ENCODE assay signal across 20 cellular contexts in genomic region chr14:65150891-65151290, GRCh38.
"Had no signal": no experiment of that assay in that cellular context is flagged by ENCODE, and none has a peak within 500 bp of the region (broad histone marks: within the 10 kb centered on the region; RNA-seq: fewer than 3 reads in every experiment).

No MANE protein-coding gene starts in this region.

- DNase-seq: KBM-7; MV-4-11; NCI-H1048; NCI-H1105; NCI-H1436 treated with DMSO at 0.1 percent for 48 hours; NCI-H1694; NCI-H187 treated with DMSO at 0.1 percent for 48 hours; NCI-H2029 treated with DMSO at 0.1 percent for 48 hours; NCI-H2171 treated with DMSO at 0.1 percent for 48 hours; NCI-H345; NCI-H510A treated with DMSO at 0.1 percent for 48 hours; NCI-H526; NCI-H82; NK-92 treated with Interleukin-12 subunit alpha and Interleukin-12 subunit beta, amount 100 ng/mL, for 24 hours; PC-3; SHP77; SK-N-SH had no signal

- H3K9me3 ChIP-seq: SK-N-SH had no signal

- H3K4me2 ChIP-seq: SK-N-SH had no signal

- ATAC-seq: Panc1 had no signal

- H3K27ac ChIP-seq: HL-60, RWPE1 had no signal

- H3K9ac ChIP-seq: SK-N-SH had no signal
